Comparison of ENCODE assay signal across 16 cellular contexts in the genomic region with DNA sequence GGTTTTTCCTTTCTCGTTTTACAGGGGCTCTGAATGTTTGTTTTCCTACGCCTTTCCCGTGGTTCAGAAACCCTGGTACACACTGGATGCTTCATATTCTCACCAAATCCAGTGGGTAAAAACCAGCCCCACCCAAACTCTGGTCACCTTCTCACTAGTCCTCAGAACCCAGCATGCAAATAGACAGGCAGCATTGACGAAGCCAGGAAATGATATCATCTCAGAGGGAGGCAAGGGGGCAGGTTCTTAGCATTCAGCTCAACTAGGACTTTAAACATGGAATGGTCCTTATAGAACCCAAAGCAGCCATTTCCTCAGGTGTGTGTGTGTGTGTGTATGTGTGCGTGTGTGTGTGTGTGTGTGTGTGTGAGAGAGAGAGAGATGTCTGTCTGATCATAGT.
A peak's percentile ranks its signal among the peaks of the same experiment; 100 is the strongest.
DNase-seq lines count a peak whose midpoint lies in the region; ATAC-seq and TF ChIP-seq lines count a peak whose summit lies in the region.
"Had no signal": no experiment of that assay in that cellular context is flagged by ENCODE, and none has a peak within 500 bp of the region (broad histone marks: within the 10 kb centered on the region; RNA-seq: fewer than 3 reads in every experiment).

No MANE protein-coding gene starts in this region.

- no peak overlapping the region for H3K27ac ChIP-seq in OCI-LY3 (ENCODE audit: low read length)
- H3K27ac ChIP-seq: right lobe of liver, testis had no signal

- H3K9me3 ChIP-seq in OCI-LY3 (ENCODE audit: insufficient read depth, low read length) (no peaks in the 10 kb centered on the region), MG63 (no peaks in the 10 kb centered on the region)
- H3K9me3 ChIP-seq: mucosa of descending colon, right lobe of liver, testis had no signal

- H3K27me3 Mint-ChIP-seq in activated naive CD4-positive, alpha-beta T cell treated with anti-CD3 and anti-CD28 coated beads for 36 hours (ENCODE audit: low read depth), result no peaks in the 10 kb centered on the region
- no peaks in the 10 kb centered on the region for H3K27me3 Mint-ChIP-seq in osteocyte (ENCODE audit: unreplicated experiment)
- H3K27me3 Mint-ChIP-seq in MCF 10A (ENCODE audit: insufficient read depth, unreplicated experiment), result peaks cover 27% of the 10 kb centered on the region

- H3K36me3 Mint-ChIP-seq in activated naive CD4-positive, alpha-beta T cell treated with anti-CD3 and anti-CD28 coated beads for 36 hours (ENCODE audit: low read depth), result no peaks in the 10 kb centered on the region
- H3K36me3 Mint-ChIP-seq in osteocyte (ENCODE audit: unreplicated experiment) (no peaks in the 10 kb centered on the region), MCF 10A (ENCODE audit: insufficient read depth, unreplicated experiment) (no peaks in the 10 kb centered on the region)

- no peaks in the 10 kb centered on the region for H3K79me2 ChIP-seq in OCI-LY3 (ENCODE audit: low read length)

- CTCF ChIA-PET in activated naive CD4-positive, alpha-beta T cell treated with anti-CD3 and anti-CD28 coated beads for 36 hours (lab: Charles Lee), result interaction anchor here (0.6 to 2.8 kb wide), 3 partner anchors 8 to 235 kb away, joined by 3 to 8 read pairs (median 3); no protein-coding TSS in a partner anchor
- CTCF ChIA-PET in MCF 10A (lab: Yijun Ruan, JAX), result interaction anchor here (1.0 to 1.1 kb wide), 2 partner anchors 8 to 13 kb away, joined by 3 to 8 read pairs; no protein-coding TSS in a partner anchor

- no peaks in the 10 kb centered on the region for H3K27me3 ChIP-seq in OCI-LY3 (ENCODE audit: low read depth, low read length)
- H3K27me3 ChIP-seq in MG63, result no peaks in the 10 kb centered on the region
- H3K27me3 ChIP-seq: right lobe of liver, testis had no signal

- peak; percentile 5 for DNase-seq in activated naive CD4-positive, alpha-beta T cell treated with anti-CD3 and anti-CD28 coated beads for 36 hours
- DNase-seq in activated naive CD4-positive, alpha-beta T cell (lab: John Stamatoyannopoulos, UW), result no peak
- DNase-seq in osteocyte (ENCODE audit: extremely low spot score, unreplicated experiment) (peak; percentile 21), MG63 (no peak), MCF 10A (ENCODE audit: unreplicated experiment) (no peak)
- DNase-seq: amygdala, mucosa of descending colon, MV-4-11, NCI-H2029 treated with DMSO at 0.1 percent for 48 hours, occipital lobe, right lobe of liver, SW 1271, testis had no signal

- H3K4me1 ChIP-seq in OCI-LY3 (ENCODE audit: low read length), result peaks cover 33% of the 10 kb centered on the region
- H3K4me1 ChIP-seq: right lobe of liver, testis had no signal

- no TSS peak for BruUV-seq in MCF 10A (replicated peaks; lab: Mats Ljungman, UMichigan)

- H3K4me3 Mint-ChIP-seq in activated naive CD4-positive, alpha-beta T cell treated with anti-CD3 and anti-CD28 coated beads for 36 hours, result no peak overlapping the region
- H3K4me3 Mint-ChIP-seq in osteocyte (ENCODE audit: unreplicated experiment) (no peak overlapping the region), MCF 10A (ENCODE audit: unreplicated experiment) (no peak overlapping the region)

- peaks cover 4% of the 10 kb centered on the region for H3K4me1 Mint-ChIP-seq in activated naive CD4-positive, alpha-beta T cell treated with anti-CD3 and anti-CD28 coated beads for 36 hours (ENCODE audit: low read depth)
- H3K4me1 Mint-ChIP-seq in osteocyte (ENCODE audit: unreplicated experiment) (no peaks in the 10 kb centered on the region), MCF 10A (ENCODE audit: insufficient read depth, unreplicated experiment) (no peaks in the 10 kb centered on the region)

- ATAC-seq in GM21717 (IDR thresholded peaks at IDR 0.05; ENCODE audit: unreplicated experiment) (peak; percentile 64), GM21515 (IDR thresholded peaks at IDR 0.05; ENCODE audit: unreplicated experiment) (no peak)
- ATAC-seq: mucosa of descending colon, right lobe of liver had no signal

- H3K4me2 ChIP-seq in OCI-LY3 (ENCODE audit: low read length), result peak overlapping the region; percentile 20

- no peaks in the 10 kb centered on the region for H4K20me1 ChIP-seq in OCI-LY3 (ENCODE audit: insufficient read depth, low read length)

- H3K9ac ChIP-seq in OCI-LY3 (ENCODE audit: low read length), result no peak overlapping the region

- TF ChIP-seq CTCF in OCI-LY3 (IDR thresholded peaks at IDR 0.05; ENCODE audit: low read depth, low read length) (no peak), osteocyte (IDR thresholded peaks at IDR 0.05) (no peak), MCF 10A (IDR thresholded peaks at IDR 0.05; ENCODE audit: unreplicated experiment) (no peak)

- no peak overlapping the region for H3K4me3 ChIP-seq in OCI-LY3 (ENCODE audit: low read length)
- no peak overlapping the region for H3K4me3 ChIP-seq in MG63
- H3K4me3 ChIP-seq: mucosa of descending colon, right lobe of liver, testis had no signal

- POLR2A ChIA-PET in MCF 10A (lab: Yijun Ruan, JAX), result interaction anchor here (0.6 kb wide), 1 partner anchor 12 kb away, joined by 5 read pairs; no protein-coding TSS in a partner anchor

- intact Hi-C loops in activated naive CD4-positive, alpha-beta T cell treated with anti-CD3 and anti-CD28 coated beads for 36 hours (cut with micrococcal nuclease), result no loop called here
- intact Hi-C loops in MCF 10A (cut with micrococcal nuclease), result no loop called here

- no peak overlapping the region for H3K27ac Mint-ChIP-seq in activated naive CD4-positive, alpha-beta T cell treated with anti-CD3 and anti-CD28 coated beads for 36 hours
- no peak overlapping the region for H3K27ac Mint-ChIP-seq in osteocyte (ENCODE audit: unreplicated experiment)
- no peak overlapping the region for H3K27ac Mint-ChIP-seq in MCF 10A (ENCODE audit: low read depth, unreplicated experiment)

- no peaks in the 10 kb centered on the region for H3K9me3 Mint-ChIP-seq in activated naive CD4-positive, alpha-beta T cell treated with anti-CD3 and anti-CD28 coated beads for 36 hours
- H3K9me3 Mint-ChIP-seq in osteocyte (ENCODE audit: unreplicated experiment), result no peaks in the 10 kb centered on the region
- H3K9me3 Mint-ChIP-seq in MCF 10A (ENCODE audit: unreplicated experiment), result no peaks in the 10 kb centered on the region

- H3K36me3 ChIP-seq in OCI-LY3 (replicated peaks; ENCODE audit: low read depth, low read length) (no peaks in the 10 kb centered on the region), MG63 (no peaks in the 10 kb centered on the region)
- H3K36me3 ChIP-seq: right lobe of liver had no signal

- H2AFZ ChIP-seq in OCI-LY3 (ENCODE audit: low read depth, low read length), result no peak overlapping the region; the same call in 1 of the 2 replicates

Comparison
In these comparisons a context has a peak if more than half of its experiments do, and no peak if none do; other contexts are left out.
1. DNase-seq: peak in activated naive CD4-positive, alpha-beta T cell treated with anti-CD3 and anti-CD28 coated beads for 36 hours (single experiment) and osteocyte (single experiment); none in activated naive CD4-positive, alpha-beta T cell (0 of 4), MG63 (single experiment) and MCF 10A (single experiment).